28 cellular contexts compared by ENCODE assay signal in the genomic region with DNA sequence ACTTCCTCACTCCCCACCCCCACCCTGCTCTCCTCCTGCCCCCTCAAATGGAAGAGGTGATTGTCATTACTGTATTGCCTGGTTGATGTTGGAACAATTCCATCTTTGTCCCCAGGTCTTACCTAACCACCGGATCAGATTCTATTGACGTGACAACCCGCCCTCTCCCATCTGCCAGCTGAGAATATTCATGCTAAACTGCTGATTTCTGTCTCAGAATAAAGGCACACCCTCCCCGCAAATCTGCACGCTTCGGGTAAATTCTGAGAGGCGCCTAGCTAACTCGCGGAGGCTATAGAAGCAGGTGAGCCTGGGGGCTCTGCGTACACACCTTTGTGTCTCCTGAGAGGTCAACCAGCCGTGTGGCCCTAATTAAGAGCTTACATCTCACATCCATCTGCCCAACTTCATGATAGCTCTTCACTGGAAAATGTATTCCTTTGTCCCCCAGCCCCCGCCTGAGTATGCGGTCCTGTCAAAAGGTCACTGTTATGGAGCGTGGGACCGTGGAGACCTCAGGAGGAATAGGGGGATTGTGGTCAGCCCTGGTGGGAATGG.
DNase-seq lines count a peak whose midpoint lies in the region; ATAC-seq and TF ChIP-seq lines count a peak whose summit lies in the region.
"Had no signal": no experiment of that assay in that cellular context is flagged by ENCODE, and none has a peak within 500 bp of the region (broad histone marks: within the 10 kb centered on the region; RNA-seq: fewer than 3 reads in every experiment).

No MANE protein-coding gene starts in this region.

- H3K79me2 ChIP-seq in GM23338 (replicated peaks; ENCODE audit: insufficient read depth): no peaks in the 10 kb centered on the region

- H3K4me2 ChIP-seq in GM23338: 0 out of 2 replicates have a peak overlapping the region, but pooled peaks have one; percentile 43
- H3K4me2 ChIP-seq: PC-9 had no signal

- TF ChIP-seq CTCF in GM23338 (conservative IDR thresholded peaks at IDR 0.05; ENCODE audit: low read depth in 2 of 2) (no peak), glutamatergic neuron (IDR thresholded peaks at IDR 0.05; ENCODE audit: partially characterized antibody, unreplicated experiment) (no peak), CD14-positive monocyte (IDR thresholded peaks at IDR 0.05) (no peak)

- H3K4me1 Mint-ChIP-seq in GM23338 (peaks cover 36% of the 10 kb centered on the region), glutamatergic neuron (ENCODE audit: low read depth, unreplicated experiment) (peaks cover 37% of the 10 kb centered on the region), CD14-positive monocyte (no peaks in the 10 kb centered on the region)

- H3K9me3 Mint-ChIP-seq in GM23338 (no peaks in the 10 kb centered on the region), glutamatergic neuron (ENCODE audit: unreplicated experiment) (peaks cover 4% of the 10 kb centered on the region), CD14-positive monocyte (peaks cover 0 to 2% (median 0%) of the 10 kb centered on the region in 7 donors)
- H3K9me3 Mint-ChIP-seq: activated CD4-positive, alpha-beta memory T cell treated with anti-CD3 and anti-CD28 coated beads for 36 hours; nephron had no signal

- H3K4me3 Mint-ChIP-seq in GM23338 (no peak overlapping the region), glutamatergic neuron (ENCODE audit: unreplicated experiment) (peak overlapping the region; percentile 48), CD14-positive monocyte (no peak overlapping the region)
- H3K4me3 Mint-ChIP-seq: activated CD4-positive, alpha-beta memory T cell treated with anti-CD3 and anti-CD28 coated beads for 36 hours; activated naive CD8-positive, alpha-beta T cell; nephron had no signal

- intact Hi-C loops in CD14-positive monocyte (cut with micrococcal nuclease): no loop called here

- no peak overlapping the region for H3K27ac ChIP-seq in GM23338 (ENCODE audit: low read depth)
- H3K27ac ChIP-seq: PC-9, sigmoid colon, thoracic aorta, vagina had no signal

- no peaks in the 10 kb centered on the region for H3K9me2 ChIP-seq in GM23338 (ENCODE audit: insufficient read depth)

- no peak for ATAC-seq in GM23338
- ATAC-seq: activated CD4-positive, CD25-positive, alpha-beta regulatory T cell treated with anti-CD3 and anti-CD28 coated beads, Interleukin-2, amount 50 U/mL, for 24 hours; mucosa of descending colon; stimulated activated naive CD8-positive, alpha-beta T cell treated with anti-CD3 and anti-CD28 coated beads, Interleukin-15, Interleukin-2, amounts not matched to agents 100 U/mL and 50 U/mL, for 24 hours had no signal

- H3K27ac Mint-ChIP-seq in GM23338 (no peak overlapping the region), glutamatergic neuron (ENCODE audit: unreplicated experiment) (peak overlapping the region; percentile 74), CD14-positive monocyte (no peak overlapping the region)
- H3K27ac Mint-ChIP-seq: activated CD4-positive, alpha-beta memory T cell treated with anti-CD3 and anti-CD28 coated beads for 36 hours; activated naive CD8-positive, alpha-beta T cell; nephron had no signal

- H3K27me3 Mint-ChIP-seq in GM23338 (ENCODE audit: insufficient read depth, low read depth, poor library complexity) (peaks cover 3% of the 10 kb centered on the region), glutamatergic neuron (ENCODE audit: unreplicated experiment) (peaks cover 5% of the 10 kb centered on the region), CD14-positive monocyte (ENCODE audit: low read depth in 3 of 3) (peaks cover 0 to 2% (median 0%) of the 10 kb centered on the region in 3 donors)
- H3K27me3 Mint-ChIP-seq: activated CD4-positive, alpha-beta memory T cell treated with anti-CD3 and anti-CD28 coated beads for 36 hours; activated naive CD8-positive, alpha-beta T cell had no signal

- no peaks in the 10 kb centered on the region for H3K36me3 ChIP-seq in GM23338 (ENCODE audit: insufficient read depth)
- H3K36me3 ChIP-seq: sigmoid colon, thoracic aorta, vagina had no signal

- no peaks in the 10 kb centered on the region for H3F3A ChIP-seq in GM23338 (replicated peaks; ENCODE audit: low read depth)

- H3K27me3 ChIP-seq in GM23338 (ENCODE audit: insufficient read depth): no peaks in the 10 kb centered on the region
- H3K27me3 ChIP-seq: sigmoid colon, vagina had no signal

- peak overlapping the region; percentile 32; the same call in 1 of the 2 replicates for H2AFZ ChIP-seq in GM23338
- H2AFZ ChIP-seq: PC-9 had no signal

- H4K20me1 ChIP-seq in GM23338 (replicated peaks; ENCODE audit: insufficient read depth): no peaks in the 10 kb centered on the region

- H3K36me3 Mint-ChIP-seq in GM23338 (ENCODE audit: low read depth) (no peaks in the 10 kb centered on the region), glutamatergic neuron (ENCODE audit: unreplicated experiment) (no peaks in the 10 kb centered on the region), CD14-positive monocyte (no peaks in the 10 kb centered on the region)
- H3K36me3 Mint-ChIP-seq: activated CD4-positive, alpha-beta memory T cell treated with anti-CD3 and anti-CD28 coated beads for 36 hours; activated naive CD8-positive, alpha-beta T cell had no signal

- H3K4me1 ChIP-seq in GM23338 (ENCODE audit: insufficient read depth): peaks cover 26% of the 10 kb centered on the region
- H3K4me1 ChIP-seq: sigmoid colon, vagina had no signal

- no peak overlapping the region for H3K4me3 ChIP-seq in GM23338
- H3K4me3 ChIP-seq: mucosa of descending colon, PC-9, sigmoid colon, thoracic aorta, vagina had no signal

- DNase-seq in GM23338 (ENCODE audit: low spot score) (no peak), NCI-H1694 treated with DMSO at 0.1 percent for 48 hours (lab: John Stamatoyannopoulos, UW) (peak; percentile 41), NCI-H345 treated with DMSO at 0.1 percent for 48 hours (lab: John Stamatoyannopoulos, UW; ENCODE audit: unreplicated experiment) (peak; percentile 90), glutamatergic neuron (no peak), CD14-positive monocyte (ENCODE audit: low spot score) (no peak), dedifferentiated amniotic fluid mesenchymal stem cell (ENCODE audit: extremely low spot score) (no peak), SK-N-DZ (ENCODE audit: low spot score) (no peak), NCI-H526 treated with DMSO at 0.1 percent for 48 hours (lab: John Stamatoyannopoulos, UW) (no peak)
- DNase-seq: activated CD4-positive, alpha-beta memory T cell treated with anti-CD3 and anti-CD28 coated beads for 36 hours; aorta; C1 segment of cervical spinal cord; central memory CD4-positive, alpha-beta T cell; dermis blood vessel endothelial cell; IMR-90; islet precursor cell; mucosa of descending colon; NCI-H1930; NK-92 treated with Interleukin-12 subunit alpha and Interleukin-12 subunit beta, amount 100 ng/mL, for 24 hours; PC-9; posterior cingulate gyrus; SHP77; sigmoid colon; stimulated activated naive CD8-positive, alpha-beta T cell treated with anti-CD3 and anti-CD28 coated beads, Interleukin-15, Interleukin-2, amounts not matched to agents 100 U/mL and 50 U/mL, for 24 hours had no signal

TF ChIP-seq in GM23338, 12 proteins besides CTCF, POLR2A, EP300 and RAD21:
- TF ChIP-seq, protein P1, sequence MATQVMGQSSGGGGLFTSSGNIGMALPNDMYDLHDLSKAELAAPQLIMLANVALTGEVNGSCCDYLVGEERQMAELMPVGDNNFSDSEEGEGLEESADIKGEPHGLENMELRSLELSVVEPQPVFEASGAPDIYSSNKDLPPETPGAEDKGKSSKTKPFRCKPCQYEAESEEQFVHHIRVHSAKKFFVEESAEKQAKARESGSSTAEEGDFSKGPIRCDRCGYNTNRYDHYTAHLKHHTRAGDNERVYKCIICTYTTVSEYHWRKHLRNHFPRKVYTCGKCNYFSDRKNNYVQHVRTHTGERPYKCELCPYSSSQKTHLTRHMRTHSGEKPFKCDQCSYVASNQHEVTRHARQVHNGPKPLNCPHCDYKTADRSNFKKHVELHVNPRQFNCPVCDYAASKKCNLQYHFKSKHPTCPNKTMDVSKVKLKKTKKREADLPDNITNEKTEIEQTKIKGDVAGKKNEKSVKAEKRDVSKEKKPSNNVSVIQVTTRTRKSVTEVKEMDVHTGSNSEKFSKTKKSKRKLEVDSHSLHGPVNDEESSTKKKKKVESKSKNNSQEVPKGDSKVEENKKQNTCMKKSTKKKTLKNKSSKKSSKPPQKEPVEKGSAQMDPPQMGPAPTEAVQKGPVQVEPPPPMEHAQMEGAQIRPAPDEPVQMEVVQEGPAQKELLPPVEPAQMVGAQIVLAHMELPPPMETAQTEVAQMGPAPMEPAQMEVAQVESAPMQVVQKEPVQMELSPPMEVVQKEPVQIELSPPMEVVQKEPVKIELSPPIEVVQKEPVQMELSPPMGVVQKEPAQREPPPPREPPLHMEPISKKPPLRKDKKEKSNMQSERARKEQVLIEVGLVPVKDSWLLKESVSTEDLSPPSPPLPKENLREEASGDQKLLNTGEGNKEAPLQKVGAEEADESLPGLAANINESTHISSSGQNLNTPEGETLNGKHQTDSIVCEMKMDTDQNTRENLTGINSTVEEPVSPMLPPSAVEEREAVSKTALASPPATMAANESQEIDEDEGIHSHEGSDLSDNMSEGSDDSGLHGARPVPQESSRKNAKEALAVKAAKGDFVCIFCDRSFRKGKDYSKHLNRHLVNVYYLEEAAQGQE (IDR thresholded peaks at IDR 0.05; ENCODE audit: unreplicated experiment): no peak
- TF ChIP-seq STAT1 (IDR thresholded peaks at IDR 0.05; ENCODE audit: unreplicated experiment) (no peak), EZH2phosphoT487 (IDR thresholded peaks at IDR 0.05; ENCODE audit: unreplicated experiment) (no peak), ZNF114 (CRISPR knock-in tag; IDR thresholded peaks at IDR 0.05) (no peak)
TF ChIP-seq in GM23338: peak in this region for 0.

Comparison
In these comparisons a context has a peak if more than half of its experiments do, and no peak if none do; other contexts are left out.
1. DNase-seq: peak in NCI-H1694 treated with DMSO at 0.1 percent for 48 hours (single experiment) and NCI-H345 treated with DMSO at 0.1 percent for 48 hours (single experiment); none in GM23338 (single experiment), glutamatergic neuron (single experiment), CD14-positive monocyte (single experiment), dedifferentiated amniotic fluid mesenchymal stem cell (single experiment), SK-N-DZ (single experiment) and NCI-H526 treated with DMSO at 0.1 percent for 48 hours (single experiment).